Comparison of ENCODE assay signal across 1 cellular context in genomic region chr6:63599243-63599642, GRCh38.
TF ChIP-seq lines count a peak whose summit lies in the region.

No MANE protein-coding gene starts in this region.

TF ChIP-seq in GM12878, 131 proteins besides CTCF, POLR2A, EP300 and RAD21:
- no peak for TF ChIP-seq MAX (IDR thresholded peaks at IDR 0.05; ENCODE audit: low read depth, low read length)
- TF ChIP-seq ZBED1 (IDR thresholded peaks at IDR 0.05; ENCODE audit: borderline replicate concordance): no peak
- TF ChIP-seq ASH2L (IDR thresholded peaks at IDR 0.05; ENCODE audit: borderline replicate concordance, low read depth): no peak
- no peak for TF ChIP-seq SMC3 (IDR thresholded peaks at IDR 0.05; ENCODE audit: borderline replicate concordance, low read length)
- no peak for TF ChIP-seq RCOR1 (conservative IDR thresholded peaks at IDR 0.05; ENCODE audit: low read depth, low read length)
- no peak for TF ChIP-seq RBBP5 (conservative IDR thresholded peaks at IDR 0.05)
- no peak for TF ChIP-seq NR2F1 (conservative IDR thresholded peaks at IDR 0.05)
- TF ChIP-seq PAX5 (IDR thresholded peaks at IDR 0.05; ENCODE audit: borderline replicate concordance, low read depth, low read length): no peak
- TF ChIP-seq RELA (IDR thresholded peaks at IDR 0.05; ENCODE audit: borderline replicate concordance, partially characterized antibody): no peak
- TF ChIP-seq E2F4 (IDR thresholded peaks at IDR 0.05; ENCODE audit: low read depth, low read length): no peak
- TF ChIP-seq BACH1 (IDR thresholded peaks at IDR 0.05; ENCODE audit: borderline replicate concordance): no peak
- no peak for TF ChIP-seq SUZ12 (IDR thresholded peaks at IDR 0.05; ENCODE audit: unreplicated experiment)
- TF ChIP-seq BRCA1 (IDR thresholded peaks at IDR 0.05; ENCODE audit: low read depth, low read length): no peak
- no peak for TF ChIP-seq STAT1 (conservative IDR thresholded peaks at IDR 0.05)
